ENCODE assay signal across 21 cellular contexts in genomic region chr2:152051373-152051893, GRCh38. TPM values are rescaled to one million over a fixed set of nuclear protein-coding genes. Genes with fewer than 3 reads are reported as not detected.
DNase-seq lines count a peak whose midpoint lies in the region; ATAC-seq, FAIRE-seq and TF ChIP-seq lines count a peak whose summit lies in the region.
"Had no signal": no experiment of that assay in that cellular context is flagged by ENCODE, and none has a peak within 500 bp of the region (broad histone marks: within the 10 kb centered on the region; RNA-seq: fewer than 3 reads in every experiment).

No MANE protein-coding gene starts in this region.

- BruUV-seq in GM12878 (replicated peaks; lab: Mats Ljungman, UMichigan) = no TSS peak

- no peak overlapping the region for H3K27ac Mint-ChIP-seq in naive thymus-derived CD8-positive, alpha-beta T cell
- H3K27ac Mint-ChIP-seq: IgD-negative memory B cell had no signal

- in situ Hi-C loops in GM12878 (cut with MboI) = loop anchor here (5.0 kb wide), 1 partner anchor 116 kb away; no protein-coding TSS in a partner anchor

- H3K79me2 ChIP-seq in GM12878 (ENCODE audit: control insufficient read depth, insufficient read depth, low read length) = peaks cover 7% of the 10 kb centered on the region; the same call in 1 of the 2 replicates

- WGBS in GM12878 (ENCODE audit: insufficient coverage, insufficient replicate concordance, low lambda C conversion rate, missing lambda C conversion rate) = 81% methylated on average over 4 of the region's 4 CpGs
- WGBS in body of pancreas, 2 donors = 82 to 96% methylated on average over 4 of the region's 4 CpGs

- peak overlapping the region; percentile 59 for H3K4me2 ChIP-seq in GM12878 (ENCODE audit: control insufficient read depth, insufficient read depth)

- H3K4me3 ChIP-seq in GM12878 (no peak overlapping the region), body of pancreas (no peak overlapping the region)
- H3K4me3 ChIP-seq: SK-N-MC, stomach, vagina had no signal

- H3K27me3 Mint-ChIP-seq in naive thymus-derived CD8-positive, alpha-beta T cell = peaks cover 3 to 17% (median 4%) of the 10 kb centered on the region in 5 donors
- H3K27me3 Mint-ChIP-seq: IgD-negative memory B cell had no signal

- TF ChIP-seq RAD21 in GM12878 (IDR thresholded peaks at IDR 0.05; ENCODE audit: insufficient read depth, low read depth, low read length) = peak; percentile 36

- RAD21 ChIA-PET in GM12878 (lab: Charles Lee; ENCODE audit: unreplicated experiment) = interaction anchor here (2.2 kb wide), 1 partner anchor 13 kb away, joined by 6 read pairs; no protein-coding TSS in a partner anchor

- TF ChIP-seq POLR2A in GM12878 (IDR thresholded peaks at IDR 0.05; ENCODE audit: low read depth, low read length) (no peak), body of pancreas (IDR thresholded peaks at IDR 0.05) (no peak)

- intact Hi-C loops in GM12878 (cut with micrococcal nuclease; ENCODE audit: unreplicated experiment) = no loop called here
- intact Hi-C loops in body of pancreas (cut with DNase I) = no loop called here
- intact Hi-C loops in Right ventricle myocardium inferior (cut with DNase I) = no loop called here

- ATAC-seq in GM21447 (IDR thresholded peaks at IDR 0.05; ENCODE audit: unreplicated experiment) = peak; percentile 26
- peak; percentile 30 for ATAC-seq in HG02981 (IDR thresholded peaks at IDR 0.05; ENCODE audit: unreplicated experiment)
- ATAC-seq in GM12878 = peak; percentile 55
- no peak for ATAC-seq in body of pancreas
- ATAC-seq in naive thymus-derived CD8-positive, alpha-beta T cell = no peak
- no peak for ATAC-seq in Right ventricle myocardium inferior

- peak; percentile 90 for FAIRE-seq in GM18507 (lab: Jason Lieb, UNC)
- no peak for FAIRE-seq in GM12878 (lab: Jason Lieb, UNC)
- FAIRE-seq: endothelial cell of umbilical vein, small intestine, TTC549 had no signal

- H3K36me3 ChIP-seq in GM12878 (ENCODE audit: control insufficient read depth in 2 of 2, insufficient read depth in 2 of 2, low read length in 1 of 2) = no peaks in the 10 kb centered on the region
- H3K36me3 ChIP-seq in body of pancreas (replicated peaks in 1 of 2; ENCODE audit: insufficient read depth in 1 of 2, low read depth in 2 of 2) = no peaks in the 10 kb centered on the region
- H3K36me3 ChIP-seq: stomach, vagina had no signal

- no peaks in the 10 kb centered on the region for H3K9me3 Mint-ChIP-seq in naive thymus-derived CD8-positive, alpha-beta T cell
- H3K9me3 Mint-ChIP-seq: IgD-negative memory B cell, naive B cell had no signal

- peaks cover 0 to 5% (median 0%) of the 10 kb centered on the region in 3 donors for H3K36me3 Mint-ChIP-seq in naive thymus-derived CD8-positive, alpha-beta T cell
- H3K36me3 Mint-ChIP-seq: IgD-negative memory B cell, naive B cell had no signal

- peaks cover 0 to 15% (median 0%) of the 10 kb centered on the region in 4 donors for H3K4me1 Mint-ChIP-seq in naive thymus-derived CD8-positive, alpha-beta T cell

- SMC1A ChIA-PET in GM12878 (lab: Charles Lee; ENCODE audit: uncharacterized antibody, unreplicated experiment) = no interaction called here

- TF ChIP-seq EP300 in GM12878 (IDR thresholded peaks at IDR 0.05; ENCODE audit: borderline replicate concordance in 1 of 2, control insufficient read depth in 1 of 2, low read depth in 2 of 2, low read length in 2 of 2) = no peak

- DNase-seq in GM18507 (ENCODE audit: extremely low spot score, insufficient read length, low read depth) (no peak), GM12878 (ENCODE audit: low read depth, low spot score) (no peak), body of pancreas (no peak), HK-2 (ENCODE audit: unreplicated experiment) (no peak), Right ventricle myocardium inferior (ENCODE audit: missing footprints) (no peak)
- no peak for DNase-seq in naive thymus-derived CD8-positive, alpha-beta T cell
- DNase-seq: activated CD4-positive, alpha-beta T cell treated with anti-CD3 and anti-CD28 coated beads, Interleukin-2, amount 50 U/mL, for 48 hours; activated T-cell treated with anti-CD3 and anti-CD28 coated beads, Interleukin-2, amount 50 U/mL, for 48 hours; DMS153; foreskin melanocyte; naive B cell; NCI-H2171 treated with DMSO at 0.1 percent for 48 hours; small intestine; stomach had no signal

- no peak overlapping the region for H3K4me3 Mint-ChIP-seq in naive thymus-derived CD8-positive, alpha-beta T cell
- H3K4me3 Mint-ChIP-seq: IgD-negative memory B cell, naive B cell had no signal

- H3K9me3 ChIP-seq in GM12878 (replicated peaks; ENCODE audit: control insufficient read depth, insufficient read depth, low read length) (no peaks in the 10 kb centered on the region), body of pancreas (no peaks in the 10 kb centered on the region)
- H3K9me3 ChIP-seq: stomach, vagina had no signal

- no peaks in the 10 kb centered on the region for H4K20me1 ChIP-seq in GM12878 (ENCODE audit: control insufficient read depth, insufficient read depth)

- TF ChIP-seq CTCF in GM12878 (IDR thresholded peaks at IDR 0.05 in 2 of 3, conservative IDR thresholded peaks at IDR 0.05 in 1 of 3; ENCODE audit: control insufficient read depth in 2 of 3, extremely low read depth in 1 of 3, insufficient read depth in 1 of 3, low read depth in 3 of 3, low read length in 3 of 3) (no peak), body of pancreas (IDR thresholded peaks at IDR 0.05) (no peak)

- POLR2A ChIA-PET in GM12878 (lab: Charles Lee) = no interaction called here
- POLR2A ChIA-PET in naive thymus-derived CD8-positive, alpha-beta T cell (lab: Charles Lee) = no interaction called here

- peaks cover 64% of the 10 kb centered on the region for H3K4me1 ChIP-seq in GM12878 (ENCODE audit: control insufficient read depth, insufficient read depth, low read length)
- H3K4me1 ChIP-seq in body of pancreas = no peaks in the 10 kb centered on the region
- H3K4me1 ChIP-seq: stomach, vagina had no signal

- peak overlapping the region; percentile 38 for H2AFZ ChIP-seq in GM12878 (ENCODE audit: control insufficient read depth, low read depth, low read length)

- H3K27ac ChIP-seq in GM12878 (ENCODE audit: control insufficient read depth, insufficient read depth) (peak overlapping the region; percentile 42; the same call in 1 of the 2 replicates), body of pancreas (no peak overlapping the region)
- H3K27ac ChIP-seq: SK-N-MC, stomach, vagina had no signal

- CTCF ChIA-PET in GM12878 (lab: Yijun Ruan, JAX) = interaction anchor here (1.0 to 6.5 kb wide), 4 partner anchors 11 to 26 kb away, joined by 3 to 56 read pairs (median 26); no protein-coding TSS in a partner anchor

- H3K27me3 ChIP-seq in GM12878 (replicated peaks in 1 of 2; ENCODE audit: control insufficient read depth in 2 of 2, insufficient read depth in 2 of 2, low read length in 1 of 2) = no peaks in the 10 kb centered on the region
- no peaks in the 10 kb centered on the region for H3K27me3 ChIP-seq in body of pancreas
- H3K27me3 ChIP-seq: stomach, vagina had no signal

- H3K9ac ChIP-seq in GM12878 (ENCODE audit: control insufficient read depth, insufficient read depth, low read length) = no peak overlapping the region

TF ChIP-seq in GM12878, 131 proteins besides CTCF, POLR2A, EP300 and RAD21 (continues in another document):
- TF ChIP-seq NR2C1 (IDR thresholded peaks at IDR 0.05) (no peak), ZBTB4 (CRISPR knock-in tag; IDR thresholded peaks at IDR 0.05) (no peak), YY1 (IDR thresholded peaks at IDR 0.05; ENCODE audit: low read depth, low read length) (0 out of 2 replicates have a peak, but pooled peaks have one; percentile 11)

RNA-seq across cellular contexts. Expression of gene CACNB4, which starts 47.4 kb away (rescaled TPM):
- 12.4 and 13.5 TPM in 2 replicates for total RNA-seq in GM12878 (2013; cell fraction: nucleolus; rRNA removed)
- total RNA-seq in GM12878 (2014; rRNA removed) (13.1 and 17.7 TPM in 2 replicates), GM12878 (2014; rRNA removed; fragmentation: Illumina TruSeq; extraction: Trizol) (21.6 and 22.7 TPM in 2 replicates), GM12878 (2021) (18.2 and 19.4 TPM in 2 replicates), body of pancreas (1 to 10 TPM in 1 of 2 donors, under 1 TPM in 1; 0.33 to 1.3 TPM), Right ventricle myocardium inferior (0.35 TPM)
- 5.9 TPM for polyA plus RNA-seq in GM12878 (2011; ENCODE audit: low read depth)
- polyA plus RNA-seq in GM12878 (2011; rRNA removed) (2.0 and 3.2 TPM in 2 replicates), GM12878 (2014; fragmentation: Illumina TruSeq; extraction: Trizol) (18.3 and 20.6 TPM in 2 replicates), GM12878 (2014; fragmentation: Nextera tagmentation; extraction: Ambion mirVana) (1 to 10 TPM; 2.8 to 4.9 TPM), GM12878 (2014; rRNA removed) (7.7 and 8.4 TPM in 2 replicates), GM12878 (2016; fragmentation: Nextera tagmentation; extraction: Ambion mirVana) (10 to 100 TPM in 1 of 2 experiments, 1 to 10 TPM in 1; 7.5 to 10.1 TPM)
- 0.59 and 0.82 TPM in 2 replicates for polyA plus RNA-seq in GM12878 (2011; cell fraction: cytosol; rRNA removed)
- polyA plus RNA-seq in GM12878 (2011; cell fraction: nucleus; rRNA removed) = 3.8 and 5.1 TPM in 2 replicates
- polyA plus RNA-seq in GM12878 (2012) = 6.5 and 8.3 TPM in 2 replicates
- polyA minus RNA-seq in GM12878 (2011; rRNA and poly(A)+ RNA removed) = 4.4 and 7.1 TPM in 2 replicates
- 0.52 and 1.5 TPM in 2 replicates for polyA minus RNA-seq in GM12878 (2011; cell fraction: cytosol; rRNA and poly(A)+ RNA removed)
- 5.9 and 9.2 TPM in 2 replicates for polyA minus RNA-seq in GM12878 (2011; cell fraction: nucleus; rRNA and poly(A)+ RNA removed)
- 1 to 10 TPM in 1 of 2 experiments, under 1 TPM in 1; 0.58 to 1.1 TPM for total RNA-seq in naive thymus-derived CD8-positive, alpha-beta T cell
- under 1 TPM in 1 of 3 donors, not detected in 2; 0.11 TPM for polyA plus RNA-seq in naive thymus-derived CD8-positive, alpha-beta T cell

Comparison
In these comparisons a context has a peak if more than half of its experiments do, and no peak if none do; other contexts are left out.
1. ATAC-seq: peak in GM21447 (single experiment), HG02981 (single experiment) and GM12878 (single experiment); none in body of pancreas (single experiment), naive thymus-derived CD8-positive, alpha-beta T cell (0 of 2) and Right ventricle myocardium inferior (single experiment).